18 cellular contexts compared by ENCODE assay signal in genomic region chr18:39186008-39186407, GRCh38.
DNase-seq lines count a peak whose midpoint lies in the region; ATAC-seq, FAIRE-seq and TF ChIP-seq lines count a peak whose summit lies in the region.
"Had no signal": no experiment of that assay in that cellular context is flagged by ENCODE, and none has a peak within 500 bp of the region (broad histone marks: within the 10 kb centered on the region; RNA-seq: fewer than 3 reads in every experiment).

No MANE protein-coding gene starts in this region.

- H3K36me3 ChIP-seq in GM12878 (ENCODE audit: control insufficient read depth in 2 of 2, insufficient read depth in 2 of 2, low read length in 1 of 2), result no peaks in the 10 kb centered on the region
- H3K36me3 ChIP-seq: BLaER1 treated with 17β-estradiol and CSF1 and Interleukin-3, amounts not matched to agents 10 nM and 100 nM had no signal

- TF ChIP-seq POLR2A in GM12878 (IDR thresholded peaks at IDR 0.05; ENCODE audit: low read depth, low read length), result no peak

- in situ Hi-C loops in GM12878 (cut with MboI), result no loop called here

- TF ChIP-seq EP300 in GM12878 (IDR thresholded peaks at IDR 0.05; ENCODE audit: borderline replicate concordance in 1 of 2, control insufficient read depth in 1 of 2, low read depth in 2 of 2, low read length in 2 of 2), result no peak

- ATAC-seq in GM18861 (IDR thresholded peaks at IDR 0.05; ENCODE audit: unreplicated experiment), result peak; percentile 44
- peak; percentile 57 for ATAC-seq in GM19463 (IDR thresholded peaks at IDR 0.05; ENCODE audit: unreplicated experiment)
- peak; percentile 60 for ATAC-seq in HG03432 (IDR thresholded peaks at IDR 0.05; ENCODE audit: unreplicated experiment)
- ATAC-seq in GM12878, result peak; percentile 72
- ATAC-seq: CD8-positive, alpha-beta T cell; GM23338 had no signal

- H3K4me1 ChIP-seq in GM12878 (ENCODE audit: control insufficient read depth, insufficient read depth, low read length), result no peaks in the 10 kb centered on the region

- no peak overlapping the region for H3K4me2 ChIP-seq in GM12878 (ENCODE audit: control insufficient read depth, insufficient read depth)
- H3K4me2 ChIP-seq: BLaER1 treated with 17β-estradiol and CSF1 and Interleukin-3, amounts not matched to agents 10 nM and 100 nM; GM23338 had no signal

- 35% methylated on average over 2 of the region's 2 CpGs for WGBS in GM12878 (ENCODE audit: insufficient coverage, insufficient replicate concordance, low lambda C conversion rate, missing lambda C conversion rate)

- H3K79me2 ChIP-seq in GM12878 (ENCODE audit: control insufficient read depth, insufficient read depth, low read length), result no peaks in the 10 kb centered on the region

- H3K27ac ChIP-seq in GM12878 (ENCODE audit: control insufficient read depth, insufficient read depth), result no peak overlapping the region
- H3K27ac ChIP-seq: BLaER1 treated with 17β-estradiol and CSF1 and Interleukin-3, amounts not matched to agents 10 nM and 100 nM had no signal

- POLR2A ChIA-PET in GM12878 (lab: Charles Lee), result no interaction called here

- no peaks in the 10 kb centered on the region for H3K27me3 ChIP-seq in GM12878 (replicated peaks in 1 of 2; ENCODE audit: control insufficient read depth in 2 of 2, insufficient read depth in 2 of 2, low read length in 1 of 2)
- H3K27me3 ChIP-seq: BLaER1 treated with 17β-estradiol and CSF1 and Interleukin-3, amounts not matched to agents 10 nM and 100 nM had no signal

- no peak overlapping the region for H3K9ac ChIP-seq in GM12878 (ENCODE audit: control insufficient read depth, insufficient read depth, low read length)
- H3K9ac ChIP-seq: BLaER1 treated with 17β-estradiol and CSF1 and Interleukin-3, amounts not matched to agents 10 nM and 100 nM had no signal

- no peaks in the 10 kb centered on the region for H3K9me3 ChIP-seq in GM12878 (replicated peaks; ENCODE audit: control insufficient read depth, insufficient read depth, low read length)
- H3K9me3 ChIP-seq: BLaER1 treated with 17β-estradiol and CSF1 and Interleukin-3, amounts not matched to agents 10 nM and 100 nM had no signal

- DNase-seq in GM12878 (ENCODE audit: low read depth, low spot score) (no peak), GM19239 (ENCODE audit: insufficient read length, low spot score) (no peak), NCI-H2227 treated with DMSO at 0.1 percent for 48 hours (lab: John Stamatoyannopoulos, UW) (no peak)
- DNase-seq in activated CD4-positive, alpha-beta T cell treated with anti-CD3 and anti-CD28 coated beads, Interleukin-2, amount 50 U/mL, for 48 hours, result no peak
- DNase-seq: Calu3; CD8-positive, alpha-beta T cell; DMS 273 treated with DMSO at 0.1 percent for 48 hours; DMS53; GDM1; HCEC 1CT; Kasumi-1; KG1 had no signal

- SMC1A ChIA-PET in GM12878 (lab: Charles Lee; ENCODE audit: uncharacterized antibody, unreplicated experiment), result interaction anchor here (0.6 kb wide), 1 partner anchor 126 kb away, joined by 3 read pairs; no protein-coding TSS in a partner anchor

- H3K4me3 ChIP-seq in GM12878, result no peak overlapping the region
- H3K4me3 ChIP-seq: BLaER1 treated with 17β-estradiol and CSF1 and Interleukin-3, amounts not matched to agents 10 nM and 100 nM; GM23338 had no signal

- no peaks in the 10 kb centered on the region for H4K20me1 ChIP-seq in GM12878 (ENCODE audit: control insufficient read depth, insufficient read depth)
- H4K20me1 ChIP-seq: BLaER1 treated with 17β-estradiol and CSF1 and Interleukin-3, amounts not matched to agents 10 nM and 100 nM had no signal

- intact Hi-C loops in GM12878 (cut with micrococcal nuclease; ENCODE audit: unreplicated experiment), result no loop called here

- H2AFZ ChIP-seq in GM12878 (ENCODE audit: control insufficient read depth, low read depth, low read length), result no peak overlapping the region
- H2AFZ ChIP-seq: GM23338 had no signal

- FAIRE-seq in GM12878 (lab: Jason Lieb, UNC) (no peak), GM19239 (lab: Jason Lieb, UNC) (no peak)
- FAIRE-seq: H54 had no signal

- RAD21 ChIA-PET in GM12878 (lab: Charles Lee; ENCODE audit: unreplicated experiment), result no interaction called here

- no peak for TF ChIP-seq CTCF in GM12878 (IDR thresholded peaks at IDR 0.05 in 2 of 3, conservative IDR thresholded peaks at IDR 0.05 in 1 of 3; ENCODE audit: control insufficient read depth in 2 of 3, extremely low read depth in 1 of 3, insufficient read depth in 1 of 3, low read depth in 3 of 3, low read length in 3 of 3)

- BruUV-seq in GM12878 (replicated peaks; lab: Mats Ljungman, UMichigan), result no TSS peak

- no peak for TF ChIP-seq RAD21 in GM12878 (IDR thresholded peaks at IDR 0.05; ENCODE audit: insufficient read depth, low read depth, low read length)

- CTCF ChIA-PET in GM12878 (lab: Yijun Ruan, JAX), result interaction anchor here (0.5 kb wide), 1 partner anchor 1191 kb away, joined by 3 read pairs; no protein-coding TSS in a partner anchor

TF ChIP-seq in GM12878, 131 proteins besides CTCF, POLR2A, EP300 and RAD21 (continues in another document):
- no peak for TF ChIP-seq FOS (IDR thresholded peaks at IDR 0.05; ENCODE audit: borderline replicate concordance, extremely low read depth, insufficient read length)
- TF ChIP-seq SMAD1 (IDR thresholded peaks at IDR 0.05; ENCODE audit: low read depth, partially characterized antibody), result no peak
- no peak for TF ChIP-seq ZBTB40 (IDR thresholded peaks at IDR 0.05; ENCODE audit: borderline replicate concordance)
- no peak for TF ChIP-seq ASH2L (IDR thresholded peaks at IDR 0.05; ENCODE audit: borderline replicate concordance, low read depth)
- no peak for TF ChIP-seq CHD1 (IDR thresholded peaks at IDR 0.05; ENCODE audit: low read depth, low read length)
- TF ChIP-seq BMI1 (IDR thresholded peaks at IDR 0.05; ENCODE audit: borderline replicate concordance), result no peak
- TF ChIP-seq TCF12 (IDR thresholded peaks at IDR 0.05; ENCODE audit: low read depth, low read length), result no peak
- TF ChIP-seq DPF2 (IDR thresholded peaks at IDR 0.05), result no peak
- TF ChIP-seq RUNX3 (IDR thresholded peaks at IDR 0.05; ENCODE audit: low read length), result no peak
- no peak for TF ChIP-seq CBFB (IDR thresholded peaks at IDR 0.05; ENCODE audit: low read depth)
- TF ChIP-seq USF1 (IDR thresholded peaks at IDR 0.05; ENCODE audit: borderline replicate concordance, extremely low read length, insufficient read depth, low read depth, low read length), result no peak
- no peak for TF ChIP-seq SUZ12 (IDR thresholded peaks at IDR 0.05; ENCODE audit: unreplicated experiment)
- no peak for TF ChIP-seq SREBF1 (IDR thresholded peaks at IDR 0.05; ENCODE audit: low read length)
- no peak for TF ChIP-seq EZH2 (IDR thresholded peaks at IDR 0.05; ENCODE audit: borderline replicate concordance, control insufficient read depth, low read depth, low read length)
- no peak for TF ChIP-seq BRCA1 (IDR thresholded peaks at IDR 0.05; ENCODE audit: low read depth, low read length)
- no peak for TF ChIP-seq TARDBP (IDR thresholded peaks at IDR 0.05; ENCODE audit: borderline replicate concordance)
- no peak for TF ChIP-seq FOXM1 (IDR thresholded peaks at IDR 0.05; ENCODE audit: low read depth, low read length)
- no peak for TF ChIP-seq ZNF384 (IDR thresholded peaks at IDR 0.05; ENCODE audit: borderline replicate concordance, low read depth, low read length)
